28 cellular contexts compared by ENCODE assay signal in the genomic region with DNA sequence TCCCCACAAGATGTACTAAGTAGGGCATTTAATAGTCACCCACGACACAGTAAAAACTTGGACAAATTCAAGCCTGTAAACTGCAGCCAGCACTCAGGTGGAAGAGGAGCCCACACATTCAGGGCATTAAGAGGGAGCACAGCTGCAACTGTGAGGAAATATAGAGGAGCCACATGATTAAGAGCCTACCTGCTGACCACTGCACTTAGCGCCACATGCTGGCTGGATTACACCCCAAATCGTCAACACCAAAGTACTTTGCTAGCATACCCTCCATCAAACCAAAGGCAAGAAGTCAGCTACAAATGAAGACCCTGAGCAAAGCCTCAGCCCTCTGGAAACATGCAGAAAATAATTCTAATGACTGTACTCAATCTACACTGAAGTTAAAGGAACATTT.
"Had no signal": no experiment of that assay in that cellular context is flagged by ENCODE, and none has a peak within 500 bp of the region (broad histone marks: within the 10 kb centered on the region; RNA-seq: fewer than 3 reads in every experiment).

No MANE protein-coding gene starts in this region.

- DNase-seq: colonic mucosa; cortex of kidney; effector CD8-positive, alpha-beta T cell; effector memory CD8-positive, alpha-beta T cell; endodermal cell; erythroblast; esophagus squamous epithelium; foreskin fibroblast; foreskin melanocyte; gastrocnemius medialis; glutamatergic neuron; head of caudate nucleus; heart right ventricle; hippocampal formation; immature natural killer cell; left cardiac atrium; left lung; left ventricle myocardium superior; lower lobe of right lung; mesenchymal stem cell; mucosa of descending colon; naive B cell had no signal

- H3K27ac Mint-ChIP-seq: dendritic cell treated with granulocyte-macrophage colony-stimulating factor and Interleukin-4, amounts not matched to agents 40 ng/mL and 50 ng/mL, for 4 days; effector memory CD8-positive, alpha-beta T cell; endodermal cell; immature natural killer cell; mesothelial cell of epicardium; naive B cell had no signal

- H3K36me3 ChIP-seq: colonic mucosa, esophagus squamous epithelium, gastrocnemius medialis, left lung, lower lobe of right lung had no signal

- H3K27me3 Mint-ChIP-seq: dendritic cell treated with granulocyte-macrophage colony-stimulating factor and Interleukin-4, amounts not matched to agents 40 ng/mL and 50 ng/mL, for 4 days; effector memory CD8-positive, alpha-beta T cell; naive B cell had no signal

- H3K27ac ChIP-seq: colonic mucosa, epithelial cell of prostate, esophagus squamous epithelium, gastrocnemius medialis, heart right ventricle, left lung, lower lobe of right lung had no signal

- H3K4me1 ChIP-seq: colonic mucosa, esophagus squamous epithelium, gastrocnemius medialis, heart right ventricle, left lung, lower lobe of right lung had no signal

- H3K36me3 Mint-ChIP-seq: immature natural killer cell, naive B cell had no signal

- H3K27me3 ChIP-seq: colonic mucosa, esophagus squamous epithelium, gastrocnemius medialis, heart right ventricle, left lung had no signal

- FAIRE-seq: endometrium, keratinocyte had no signal

- H3K9me3 Mint-ChIP-seq: dendritic cell treated with granulocyte-macrophage colony-stimulating factor and Interleukin-4, amounts not matched to agents 40 ng/mL and 50 ng/mL, for 4 days; endodermal cell had no signal

- H3K4me3 Mint-ChIP-seq: dendritic cell treated with granulocyte-macrophage colony-stimulating factor and Interleukin-4, amounts not matched to agents 40 ng/mL and 50 ng/mL, for 4 days; effector memory CD8-positive, alpha-beta T cell; endodermal cell; immature natural killer cell; mesothelial cell of epicardium; naive B cell had no signal

- H3K4me3 ChIP-seq: colonic mucosa, esophagus squamous epithelium, gastrocnemius medialis, heart right ventricle, left lung, lower lobe of right lung, mucosa of descending colon had no signal

- H3K9me3 ChIP-seq: colonic mucosa, esophagus squamous epithelium, gastrocnemius medialis, heart right ventricle, left lung, lower lobe of right lung, mucosa of descending colon had no signal

- ATAC-seq: effector memory CD8-positive, alpha-beta T cell; esophagus mucosa; gastrocnemius medialis; heart right ventricle; left cardiac atrium; left lung; left ventricle myocardium superior; lower lobe of right lung; mucosa of descending colon had no signal
